ENCODE assay signal across 8 cellular contexts in genomic region chr10:104925232-104925851, GRCh38.
DNase-seq lines count a peak whose midpoint lies in the region; ATAC-seq lines count a peak whose summit lies in the region.

No MANE protein-coding gene starts in this region.

- peak; percentile 14 for DNase-seq in A172 (ENCODE audit: low spot score)
- peak; percentile 44 for DNase-seq in ELR (ENCODE audit: low read depth)
- DNase-seq in SW480 (ENCODE audit: low spot score) = peak; percentile 44
- peak; percentile 12 for DNase-seq in germinal center (ENCODE audit: low spot score)
- DNase-seq in stimulated activated CD4-positive, alpha-beta T cell treated with anti-CD3 and anti-CD28 coated beads, Interleukin-12 subunit alpha, Interleukin-12 subunit beta, amount 100 ng/mL, for 4 hours = peak; percentile 12
- no peak for DNase-seq in NCI-H2029 (lab: John Stamatoyannopoulos, UW)

- peak; percentile 31 for ATAC-seq in HG03565 (IDR thresholded peaks at IDR 0.05; ENCODE audit: unreplicated experiment)
- ATAC-seq in GM19023 (IDR thresholded peaks at IDR 0.05; ENCODE audit: unreplicated experiment) = no peak
